In genomic region chr2:8860239-8860638, GRCh38 we compare ENCODE assay signal across 23 cellular contexts. TPM values are rescaled to one million over a fixed set of nuclear protein-coding genes. Genes with fewer than 3 reads are reported as not detected.
DNase-seq lines count a peak whose midpoint lies in the region; ATAC-seq and TF ChIP-seq lines count a peak whose summit lies in the region.
"Had no signal": no experiment of that assay in that cellular context is flagged by ENCODE, and none has a peak within 500 bp of the region (broad histone marks: within the 10 kb centered on the region; RNA-seq: fewer than 3 reads in every experiment).

No MANE protein-coding gene starts in this region.

- no peak for TF ChIP-seq POLR2A in breast epithelium (IDR thresholded peaks at IDR 0.05)

- dilution Hi-C loops in mammary epithelial cell (cut with HindIII; ENCODE audit: low sequenced_read_pairs), result no loop called here

- DNase-seq in mammary epithelial cell, result peak; percentile 56
- DNase-seq in breast epithelium (ENCODE audit: low spot score in 2 of 2), result no peak
- peak; percentile 47 for DNase-seq in NCI-H226
- peak; percentile 71 for DNase-seq in epithelial cell of esophagus (ENCODE audit: low read depth)
- no peak for DNase-seq in stimulated activated effector memory CD8-positive, alpha-beta T cell treated with anti-CD3 and anti-CD28 coated beads, Interleukin-12 subunit alpha, Interleukin-12 subunit beta, amount 100 ng/mL, for 72 hours (ENCODE audit: low spot score in 2 of 2)
- DNase-seq in activated effector memory CD4-positive, alpha-beta T cell treated with Interleukin-2 at 50 U/mL for 16 hours, result no peak
- no peak for DNase-seq in mesothelial cell of epicardium (ENCODE audit: low spot score in 2 of 2, unreplicated experiment in 2 of 2)
- DNase-seq: activated CD4-positive, alpha-beta T cell treated with anti-CD3 and anti-CD28 coated beads for 48 hours; activated effector memory CD4-positive, alpha-beta T cell treated with anti-CD3 and anti-CD28 coated beads, Interleukin-2, amount 50 U/mL, for 16 hours; activated naive CD8-positive, alpha-beta T cell treated with anti-CD3 and anti-CD28 coated beads, Interleukin-2, amount 50 U/mL, for 24 hours; brain microvascular endothelial cell; C1 segment of cervical spinal cord; heart left ventricle; left ventricle myocardium inferior; NCI-H1694 treated with DMSO at 0.1 percent for 48 hours; nephron progenitor cell; posterior cingulate gyrus; SHP77; sigmoid colon; T-cell; uterus had no signal

- no peak overlapping the region for H3K4me3 Mint-ChIP-seq in stimulated activated effector memory CD8-positive, alpha-beta T cell treated with anti-CD3 and anti-CD28 coated beads, Interleukin-12 subunit alpha, Interleukin-12 subunit beta, amount 100 ng/mL, for 72 hours
- no peak overlapping the region for H3K4me3 Mint-ChIP-seq in mesothelial cell of epicardium
- H3K4me3 Mint-ChIP-seq: activated naive CD8-positive, alpha-beta T cell treated with anti-CD3 and anti-CD28 coated beads, Interleukin-2, amount 50 U/mL, for 24 hours; nephron progenitor cell; T-cell had no signal

- H3K27me3 Mint-ChIP-seq in mesothelial cell of epicardium (ENCODE audit: low read depth), result no peaks in the 10 kb centered on the region
- H3K27me3 Mint-ChIP-seq: activated naive CD8-positive, alpha-beta T cell treated with anti-CD3 and anti-CD28 coated beads, Interleukin-2, amount 50 U/mL, for 24 hours had no signal

- H3K4me1 Mint-ChIP-seq in stimulated activated effector memory CD8-positive, alpha-beta T cell treated with anti-CD3 and anti-CD28 coated beads, Interleukin-12 subunit alpha, Interleukin-12 subunit beta, amount 100 ng/mL, for 72 hours, result no peaks in the 10 kb centered on the region
- peaks cover 29% of the 10 kb centered on the region for H3K4me1 Mint-ChIP-seq in mesothelial cell of epicardium
- H3K4me1 Mint-ChIP-seq: activated naive CD8-positive, alpha-beta T cell treated with anti-CD3 and anti-CD28 coated beads, Interleukin-2, amount 50 U/mL, for 24 hours; T-cell had no signal

- H3K9me3 ChIP-seq in mammary epithelial cell (replicated peaks; ENCODE audit: insufficient read depth, low read length) (no peaks in the 10 kb centered on the region), breast epithelium (no peaks in the 10 kb centered on the region)
- H3K9me3 ChIP-seq: heart left ventricle, left ventricle myocardium inferior, sigmoid colon, uterus had no signal

- no TSS peak for BruUV-seq in mammary epithelial cell (replicated peaks; lab: Mats Ljungman, UMichigan)

- WGBS in mammary epithelial cell (ENCODE audit: low coverage, missing lambda C conversion rate), result 30% methylated on average over 2 of the region's 2 CpGs

- no peaks in the 10 kb centered on the region for H3K36me3 Mint-ChIP-seq in stimulated activated effector memory CD8-positive, alpha-beta T cell treated with anti-CD3 and anti-CD28 coated beads, Interleukin-12 subunit alpha, Interleukin-12 subunit beta, amount 100 ng/mL, for 72 hours
- H3K36me3 Mint-ChIP-seq in mesothelial cell of epicardium, result peaks cover 22% of the 10 kb centered on the region
- H3K36me3 Mint-ChIP-seq: T-cell had no signal

- CTCF ChIA-PET in mammary epithelial cell (lab: Charles Lee; ENCODE audit: low non-redundant PET), result no interaction called here

- intact Hi-C loops in mammary epithelial cell (cut with micrococcal nuclease) (no loop called here), breast epithelium (cut with DNase I; ENCODE audit: low total_unique reads) (no loop called here)

- peaks cover 8% of the 10 kb centered on the region for H3K4me1 ChIP-seq in mammary epithelial cell (ENCODE audit: insufficient read depth, low read length)
- H3K4me1 ChIP-seq in breast epithelium, result no peaks in the 10 kb centered on the region
- H3K4me1 ChIP-seq: left ventricle myocardium inferior, sigmoid colon, uterus had no signal

- H3K9me3 Mint-ChIP-seq in stimulated activated effector memory CD8-positive, alpha-beta T cell treated with anti-CD3 and anti-CD28 coated beads, Interleukin-12 subunit alpha, Interleukin-12 subunit beta, amount 100 ng/mL, for 72 hours, result no peaks in the 10 kb centered on the region
- no peaks in the 10 kb centered on the region for H3K9me3 Mint-ChIP-seq in mesothelial cell of epicardium
- H3K9me3 Mint-ChIP-seq: activated naive CD8-positive, alpha-beta T cell treated with anti-CD3 and anti-CD28 coated beads, Interleukin-2, amount 50 U/mL, for 24 hours; nephron progenitor cell; T-cell had no signal

- no peaks in the 10 kb centered on the region for H4K20me1 ChIP-seq in mammary epithelial cell (ENCODE audit: insufficient read depth, low read length)

- no peak overlapping the region for H2AFZ ChIP-seq in mammary epithelial cell (ENCODE audit: low read depth, low read length)

- no peaks in the 10 kb centered on the region for H3K27me3 ChIP-seq in mammary epithelial cell (ENCODE audit: insufficient read depth, low read length)
- no peaks in the 10 kb centered on the region for H3K27me3 ChIP-seq in breast epithelium
- H3K27me3 ChIP-seq: brain microvascular endothelial cell, heart left ventricle, sigmoid colon, uterus had no signal

- H3K4me3 ChIP-seq in mammary epithelial cell (replicated peaks in 1 of 3; ENCODE audit: insufficient read depth in 1 of 3, low read depth in 2 of 3, low read length in 3 of 3) (no peak overlapping the region), breast epithelium (no peak overlapping the region), epithelial cell of esophagus (ENCODE audit: low read length) (no peak overlapping the region)
- H3K4me3 ChIP-seq: coronary artery, heart left ventricle, left ventricle myocardium inferior, sigmoid colon, uterus had no signal

- peak; percentile 76 for ATAC-seq in stimulated activated effector memory CD8-positive, alpha-beta T cell treated with anti-CD3 and anti-CD28 coated beads, Interleukin-12 subunit alpha, Interleukin-12 subunit beta, amount 100 ng/mL, for 72 hours
- ATAC-seq in HG03025 (IDR thresholded peaks at IDR 0.05; ENCODE audit: low FRiP score, unreplicated experiment), result no peak
- ATAC-seq: activated naive CD8-positive, alpha-beta T cell treated with anti-CD3 and anti-CD28 coated beads, Interleukin-2, amount 50 U/mL, for 24 hours; heart left ventricle; T-cell had no signal

- H3K4me2 ChIP-seq in mammary epithelial cell (ENCODE audit: insufficient read depth, low read depth, low read length), result peak overlapping the region; percentile 61

- H3K27ac ChIP-seq in mammary epithelial cell (ENCODE audit: insufficient read depth, low read depth, low read length) (no peak overlapping the region), breast epithelium (no peak overlapping the region)
- H3K27ac ChIP-seq: brain microvascular endothelial cell, coronary artery, heart left ventricle, left ventricle myocardium inferior, sigmoid colon, uterus had no signal

- in situ Hi-C loops in mammary epithelial cell (cut with MboI; ENCODE audit: low sequenced_read_pairs in 2 of 2), result loop anchor here in 1 of 2 donors (25.0 kb wide), 1 partner anchor 477 kb away; no protein-coding TSS in a partner anchor

- H3K9ac ChIP-seq in mammary epithelial cell (ENCODE audit: insufficient read depth, low read length), result no peak overlapping the region

- H3K79me2 ChIP-seq in mammary epithelial cell (ENCODE audit: insufficient read depth, low read length), result no peaks in the 10 kb centered on the region

- H3K27ac Mint-ChIP-seq in stimulated activated effector memory CD8-positive, alpha-beta T cell treated with anti-CD3 and anti-CD28 coated beads, Interleukin-12 subunit alpha, Interleukin-12 subunit beta, amount 100 ng/mL, for 72 hours, result no peak overlapping the region
- no peak overlapping the region for H3K27ac Mint-ChIP-seq in mesothelial cell of epicardium
- H3K27ac Mint-ChIP-seq: activated naive CD8-positive, alpha-beta T cell treated with anti-CD3 and anti-CD28 coated beads, Interleukin-2, amount 50 U/mL, for 24 hours; nephron progenitor cell; T-cell had no signal

- peaks cover 31% of the 10 kb centered on the region for H3K36me3 ChIP-seq in mammary epithelial cell (ENCODE audit: insufficient read depth, low read length)
- no peaks in the 10 kb centered on the region for H3K36me3 ChIP-seq in breast epithelium
- H3K36me3 ChIP-seq: left ventricle myocardium inferior, sigmoid colon, uterus had no signal

- no peak for TF ChIP-seq CTCF in mammary epithelial cell (conservative IDR thresholded peaks at IDR 0.05 in 1 of 2, IDR thresholded peaks at IDR 0.05 in 1 of 2; ENCODE audit: extremely low read depth in 1 of 2, insufficient read depth in 1 of 2, low read depth in 1 of 2, low read length in 2 of 2)
- no peak for TF ChIP-seq CTCF in breast epithelium (IDR thresholded peaks at IDR 0.05)
- TF ChIP-seq CTCF in epithelial cell of esophagus (IDR thresholded peaks at IDR 0.05; ENCODE audit: insufficient read depth, low read depth, low read length, missing control alignments), result no peak
- no peak for TF ChIP-seq CTCF in mesothelial cell of epicardium (IDR thresholded peaks at IDR 0.05; ENCODE audit: unreplicated experiment)

RNA-seq across cellular contexts. Expression of gene KIDINS220, which starts 22.8 kb away (rescaled TPM):
- total RNA-seq in mammary epithelial cell (10 to 100 TPM; 34.2 to 80.5 TPM), breast epithelium (100 to 1,000 TPM in 1 of 3 donors, 10 to 100 TPM in 2; 73.1 to 120 (median 87.2) TPM), mesothelial cell of epicardium (102 to 109 TPM (median 105 TPM) in 3 replicates)
- 17.2 TPM for polyA plus RNA-seq in mammary epithelial cell
- 76.7 TPM for polyA minus RNA-seq in mammary epithelial cell

Comparison
In these comparisons a context has a peak if more than half of its experiments do, and no peak if none do; other contexts are left out.
1. DNase-seq: peak in mammary epithelial cell (single experiment), NCI-H226 (single experiment) and epithelial cell of esophagus (single experiment); none in breast epithelium (0 of 2), stimulated activated effector memory CD8-positive, alpha-beta T cell treated with anti-CD3 and anti-CD28 coated beads, Interleukin-12 subunit alpha, Interleukin-12 subunit beta, amount 100 ng/mL, for 72 hours (0 of 2), activated effector memory CD4-positive, alpha-beta T cell treated with Interleukin-2 at 50 U/mL for 16 hours (single experiment) and mesothelial cell of epicardium (0 of 2).